Comparison of ENCODE assay signal across 1 cellular context in the genomic region with DNA sequence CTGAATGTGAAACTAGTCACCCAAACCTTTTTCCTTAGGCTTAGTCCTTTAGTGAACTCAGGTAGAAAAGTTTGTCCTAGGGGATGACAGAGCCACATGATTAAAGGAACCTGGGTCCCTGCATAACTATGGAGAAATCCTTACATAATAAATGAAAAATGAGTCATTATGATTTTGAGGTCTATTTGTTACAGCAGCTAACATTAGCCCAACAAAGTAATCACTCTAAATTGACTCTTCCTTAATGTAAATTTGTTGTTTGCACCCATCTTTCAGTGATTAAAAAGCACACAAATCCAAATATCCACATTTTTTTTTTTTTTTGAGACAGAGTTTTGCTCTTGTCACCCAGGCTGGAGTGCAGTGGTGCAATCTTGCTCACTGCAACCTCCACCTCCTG.
A peak's percentile ranks its signal among the peaks of the same experiment; 100 is the strongest.
TF ChIP-seq lines count a peak whose summit lies in the region.

No MANE protein-coding gene starts in this region.

TF ChIP-seq in HepG2, 621 proteins besides CTCF, POLR2A, EP300 and RAD21:
- TF ChIP-seq ZNF850 (CRISPR knock-in tag; conservative IDR thresholded peaks at IDR 0.05) (no peak), ZNF12 (CRISPR knock-in tag; IDR thresholded peaks at IDR 0.05) (peak; percentile 96)
